Comparison of ENCODE assay signal across 2 cellular contexts in genomic region chr2:100747996-100748615, GRCh38.
TF ChIP-seq lines count a peak whose summit lies in the region.

No MANE protein-coding gene starts in this region.

TF ChIP-seq in H1, 55 proteins besides CTCF, POLR2A, EP300 and RAD21:
- no peak for TF ChIP-seq YY1 (IDR thresholded peaks at IDR 0.05; ENCODE audit: low read depth, low read length)
- TF ChIP-seq HDAC2 (IDR thresholded peaks at IDR 0.05; ENCODE audit: borderline replicate concordance in 1 of 2, low read depth in 2 of 2, low read length in 2 of 2), result no peak
- TF ChIP-seq SIX5 (IDR thresholded peaks at IDR 0.05; ENCODE audit: low read depth, low read length), result no peak
- no peak for TF ChIP-seq EZH2 (IDR thresholded peaks at IDR 0.05; ENCODE audit: low read depth, low read length, severe bottlenecking)
- TF ChIP-seq KDM5A (IDR thresholded peaks at IDR 0.05; ENCODE audit: low read length), result no peak
- no peak for TF ChIP-seq SIRT6 (IDR thresholded peaks at IDR 0.05; ENCODE audit: low read length)
- TF ChIP-seq GABPA (IDR thresholded peaks at IDR 0.05; ENCODE audit: borderline replicate concordance, insufficient read depth, low read length), result no peak

TF ChIP-seq in HepG2, 621 proteins besides CTCF, POLR2A, EP300 and RAD21:
- no peak for TF ChIP-seq LCORL (IDR thresholded peaks at IDR 0.05)
- no peak for TF ChIP-seq LCORL (CRISPR knock-in tag; IDR thresholded peaks at IDR 0.05)
- no peak for TF ChIP-seq CREBL2 (CRISPR knock-in tag; IDR thresholded peaks at IDR 0.05; ENCODE audit: borderline replicate concordance)
- no peak for TF ChIP-seq ZNF660 (CRISPR knock-in tag; IDR thresholded peaks at IDR 0.05; ENCODE audit: borderline replicate concordance, low read depth)
- TF ChIP-seq EZH2 (conservative IDR thresholded peaks at IDR 0.05; ENCODE audit: low read depth, low read length), result no peak
